In the genomic region with DNA sequence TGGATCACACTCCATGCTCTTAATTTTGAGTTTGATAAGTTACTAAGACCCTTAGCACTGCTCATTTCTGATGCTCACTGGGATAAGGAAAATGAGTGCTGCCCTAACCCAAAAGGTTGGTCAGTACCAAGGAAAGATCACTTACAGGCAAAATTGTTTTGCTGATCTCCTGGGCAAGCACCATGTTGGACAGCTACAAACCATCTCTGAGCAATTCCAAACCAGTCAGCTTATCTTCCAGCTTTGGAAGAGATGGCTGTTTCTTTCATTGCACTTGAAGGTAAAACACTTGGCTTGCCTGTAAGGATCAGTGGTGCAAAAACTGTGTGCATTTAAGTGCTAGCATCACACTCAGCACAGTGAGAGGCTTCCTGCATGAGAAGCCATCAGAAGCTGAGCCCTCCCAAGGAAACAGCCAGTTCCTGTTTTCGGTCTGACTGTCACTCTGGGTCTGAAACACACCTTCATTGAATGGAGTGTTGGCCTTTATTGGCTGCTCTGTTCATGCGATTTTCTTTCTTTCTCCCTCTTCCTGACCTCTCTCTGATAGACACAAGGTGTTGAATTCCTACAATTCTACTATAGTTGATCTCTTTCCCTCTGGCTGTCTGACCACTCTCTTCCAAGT, we compare ENCODE assay signal across 10 cellular contexts.
DNase-seq lines count a peak whose midpoint lies in the region; ATAC-seq and TF ChIP-seq lines count a peak whose summit lies in the region.
"Had no signal": no experiment of that assay in that cellular context is flagged by ENCODE, and none has a peak within 500 bp of the region (broad histone marks: within the 10 kb centered on the region; RNA-seq: fewer than 3 reads in every experiment).

No MANE protein-coding gene starts in this region.

- no peaks in the 10 kb centered on the region for H3K36me3 ChIP-seq in smooth muscle cell (ENCODE audit: low read depth)

- H3K27ac ChIP-seq in smooth muscle cell (ENCODE audit: low read depth), result no peak overlapping the region

- H3K9ac ChIP-seq in smooth muscle cell (ENCODE audit: low read depth), result no peak overlapping the region

- TF ChIP-seq CTCF in GM12865 (IDR thresholded peaks at IDR 0.05; ENCODE audit: insufficient read depth, low read depth, low read length, missing control alignments), result no peak
- no peak for TF ChIP-seq CTCF in smooth muscle cell (IDR thresholded peaks at IDR 0.05; ENCODE audit: borderline replicate concordance, insufficient read depth, poor library complexity, severe bottlenecking)

- H3K4me3 ChIP-seq in GM12865 (ENCODE audit: low read depth, low read length) (no peak overlapping the region), smooth muscle cell (no peak overlapping the region)

- peak; percentile 99 for ATAC-seq in GM19351 (IDR thresholded peaks at IDR 0.05; ENCODE audit: unreplicated experiment)
- ATAC-seq in HG02763 (IDR thresholded peaks at IDR 0.05; ENCODE audit: unreplicated experiment), result peak; percentile 97
- peak; percentile 96 for ATAC-seq in HG03520 (IDR thresholded peaks at IDR 0.05; ENCODE audit: unreplicated experiment)

- DNase-seq in GM12865 (ENCODE audit: low read depth), result peak; percentile 64
- no peak for DNase-seq in smooth muscle cell (lab: John Stamatoyannopoulos, UW; ENCODE audit: unreplicated experiment)
- no peak for DNase-seq in HCEC 1CT
- no peak for DNase-seq in NCI-H2081 treated with DMSO at 0.1 percent for 48 hours (lab: John Stamatoyannopoulos, UW)
- DNase-seq in cerebellar nuclear complex (lab: John Stamatoyannopoulos, UW), result no peak
- DNase-seq: activated T-cell treated with anti-CD3 and anti-CD28 coated beads, Interleukin-2, amount 50 U/mL, for 1 hour; mammary epithelial cell had no signal

- no peaks in the 10 kb centered on the region for H3F3A ChIP-seq in smooth muscle cell (ENCODE audit: low read depth)

- 81% methylated on average over 2 of the region's 2 CpGs for WGBS in smooth muscle cell (ENCODE audit: low lambda C conversion rate)

- no peaks in the 10 kb centered on the region for H3K79me2 ChIP-seq in smooth muscle cell (ENCODE audit: low read depth)

- H3K27me3 ChIP-seq in smooth muscle cell (ENCODE audit: low read depth), result no peaks in the 10 kb centered on the region

- H2AFZ ChIP-seq in smooth muscle cell (ENCODE audit: low read depth), result no peak overlapping the region

- H3K9me3 ChIP-seq in smooth muscle cell (replicated peaks; ENCODE audit: low read depth), result no peaks in the 10 kb centered on the region

- no peaks in the 10 kb centered on the region for H3K4me1 ChIP-seq in smooth muscle cell (ENCODE audit: low read depth)

- no peaks in the 10 kb centered on the region for H4K20me1 ChIP-seq in smooth muscle cell (ENCODE audit: low read depth)

- H3K4me2 ChIP-seq in smooth muscle cell, result no peak overlapping the region
